Comparison of ENCODE assay signal across 8 cellular contexts in genomic region chr15:98311566-98312188, GRCh38.
DNase-seq lines count a peak whose midpoint lies in the region; ATAC-seq and TF ChIP-seq lines count a peak whose summit lies in the region.

No MANE protein-coding gene starts in this region.

- ATAC-seq in HG02973 (IDR thresholded peaks at IDR 0.05; ENCODE audit: unreplicated experiment): peak; percentile 83
- peak; percentile 85 for ATAC-seq in left lobe of liver
- ATAC-seq in HG02571 (IDR thresholded peaks at IDR 0.05; ENCODE audit: unreplicated experiment): no peak

- DNase-seq in GM13976 (ENCODE audit: low spot score) (peak; percentile 71), NCI-H2107 treated with DMSO at 0.1 percent for 48 hours (lab: John Stamatoyannopoulos, UW; ENCODE audit: unreplicated experiment) (peak; percentile 16), left lobe of liver (ENCODE audit: low spot score) (peak; percentile 66)
- peak; percentile 18 for DNase-seq in central memory CD4-positive, alpha-beta T cell
- peak; percentile 72 for DNase-seq in stimulated activated CD4-positive, alpha-beta T cell treated with anti-CD3 and anti-CD28 coated beads, Interleukin-4, amount 100 ng/mL, for 24 hours

- H3K4me3 ChIP-seq in WI38 (ENCODE audit: low read depth, low read length): no peak overlapping the region

- TF ChIP-seq CTCF in GM13976 (IDR thresholded peaks at IDR 0.05; ENCODE audit: borderline replicate concordance, control extremely low read depth, extremely low read depth, insufficient read depth, missing control alignments): peak; percentile 82
- peak; percentile 82 for TF ChIP-seq CTCF in WI38 (IDR thresholded peaks at IDR 0.05; ENCODE audit: low read depth, low read length)

- in situ Hi-C loops in GM13976 (cut with MboI; ENCODE audit: low sequenced_read_pairs, unreplicated experiment): no loop called here

Comparison
In these comparisons a context has a peak if more than half of its experiments do, and no peak if none do; other contexts are left out.
1. DNase-seq: peak in every context shown above with its lines; median percentile 72 in stimulated activated CD4-positive, alpha-beta T cell treated with anti-CD3 and anti-CD28 coated beads, Interleukin-4, amount 100 ng/mL, for 24 hours; 71 in GM13976; 66 in left lobe of liver; 18 in central memory CD4-positive, alpha-beta T cell; 16 in NCI-H2107 treated with DMSO at 0.1 percent for 48 hours.